In genomic region chr2:96305091-96305978, GRCh38 we compare ENCODE assay signal across 8 cellular contexts. TPM values are rescaled to one million over a fixed set of nuclear protein-coding genes. Genes with fewer than 3 reads are reported as not detected.
DNase-seq lines count a peak whose midpoint lies in the region; ATAC-seq and TF ChIP-seq lines count a peak whose summit lies in the region.

SNRNP200 (minus strand) TSS chr2:96305546; CDS start chr2:96305437, 109 bp downstream.

- DNase-seq in C1 segment of cervical spinal cord (lab: John Stamatoyannopoulos, UW), result peak; percentile 16 to 91 (median 79)
- DNase-seq in NCI-H748 (lab: John Stamatoyannopoulos, UW; ENCODE audit: unreplicated experiment), result peak; percentile 86
- DNase-seq in activated CD4-positive, alpha-beta T cell treated with anti-CD3 and anti-CD28 coated beads, Interleukin-2, amount 10 ng/mL, durations not matched to agents 7 days and 5 days, result peak; percentile 92
- peak; percentile 89 for DNase-seq in coronary artery (ENCODE audit: low spot score)
- DNase-seq in left kidney (ENCODE audit: low read depth, low spot score), result peak; percentile 95
- peak; percentile 93 for DNase-seq in stimulated activated CD4-positive, alpha-beta T cell treated with anti-CD3 and anti-CD28 coated beads, Interleukin-1b, Interleukin-23, amount 100 ng/mL, for 48 hours

- H3K4me3 ChIP-seq in coronary artery, result peak within 1 kb of the TSS; percentile 84

- no peaks in the 10 kb centered on the region for H3K27me3 Mint-ChIP-seq in activated CD4-positive, alpha-beta T cell treated with anti-CD3 and anti-CD28 coated beads, Interleukin-2, amount 10 ng/mL, durations not matched to agents 7 days and 5 days

- ATAC-seq in GM19372 (IDR thresholded peaks at IDR 0.05; ENCODE audit: low read depth, unreplicated experiment) (peak; percentile 92), HG03521 (IDR thresholded peaks at IDR 0.05; ENCODE audit: unreplicated experiment) (peak; percentile 89)

- POLR2A ChIA-PET in activated CD4-positive, alpha-beta T cell treated with anti-CD3 and anti-CD28 coated beads, Interleukin-2, amount 10 ng/mL, durations not matched to agents 7 days and 5 days (lab: Charles Lee), result interaction anchor here (0.6 to 1.6 kb wide), 2 partner anchors 16 to 658 kb away, joined by 3 to 5 read pairs; no protein-coding TSS in a partner anchor

- H3K27ac ChIP-seq in coronary artery, result peak within 1 kb of the TSS; percentile 75 to 80

- H3K36me3 Mint-ChIP-seq in activated CD4-positive, alpha-beta T cell treated with anti-CD3 and anti-CD28 coated beads, Interleukin-2, amount 10 ng/mL, durations not matched to agents 7 days and 5 days (ENCODE audit: low read depth), result peaks cover 57% of the 10 kb centered on the region

- no peak for TF ChIP-seq CTCF in coronary artery (IDR thresholded peaks at IDR 0.05)

- H3K4me3 Mint-ChIP-seq in activated CD4-positive, alpha-beta T cell treated with anti-CD3 and anti-CD28 coated beads, Interleukin-2, amount 10 ng/mL, durations not matched to agents 7 days and 5 days, result peak within 1 kb of the TSS; percentile 97

- H3K27ac Mint-ChIP-seq in activated CD4-positive, alpha-beta T cell treated with anti-CD3 and anti-CD28 coated beads, Interleukin-2, amount 10 ng/mL, durations not matched to agents 7 days and 5 days, result peak within 1 kb of the TSS; percentile 98

- CTCF ChIA-PET in activated CD4-positive, alpha-beta T cell treated with anti-CD3 and anti-CD28 coated beads, Interleukin-2, amount 10 ng/mL, durations not matched to agents 7 days and 5 days (lab: Charles Lee), result interaction anchor here (0.6 to 4.5 kb wide), 6 partner anchors 11 to 30 kb away, joined by 3 to 21 read pairs (median 4); partner anchors contain the start of gene NCAPH

- H3K4me1 Mint-ChIP-seq in activated CD4-positive, alpha-beta T cell treated with anti-CD3 and anti-CD28 coated beads, Interleukin-2, amount 10 ng/mL, durations not matched to agents 7 days and 5 days, result peaks cover 65% of the 10 kb centered on the region

- H3K9me3 Mint-ChIP-seq in activated CD4-positive, alpha-beta T cell treated with anti-CD3 and anti-CD28 coated beads, Interleukin-2, amount 10 ng/mL, durations not matched to agents 7 days and 5 days, result no peaks in the 10 kb centered on the region

RNA-seq across cellular contexts. Expression of gene SNRNP200, which starts in this region (rescaled TPM):
- total RNA-seq in activated CD4-positive, alpha-beta T cell treated with anti-CD3 and anti-CD28 coated beads, Interleukin-2, amount 10 ng/mL, durations not matched to agents 7 days and 5 days, result 100 to 1,000 TPM; 170 to 178 TPM

Comparison
In these comparisons a context has a peak if more than half of its experiments do, and no peak if none do; other contexts are left out.
1. Peak in every context shown above with its lines: DNase-seq, ATAC-seq, H3K4me3 ChIP-seq and H3K27ac ChIP-seq.